ENCODE assay signal across 8 cellular contexts in the genomic region with DNA sequence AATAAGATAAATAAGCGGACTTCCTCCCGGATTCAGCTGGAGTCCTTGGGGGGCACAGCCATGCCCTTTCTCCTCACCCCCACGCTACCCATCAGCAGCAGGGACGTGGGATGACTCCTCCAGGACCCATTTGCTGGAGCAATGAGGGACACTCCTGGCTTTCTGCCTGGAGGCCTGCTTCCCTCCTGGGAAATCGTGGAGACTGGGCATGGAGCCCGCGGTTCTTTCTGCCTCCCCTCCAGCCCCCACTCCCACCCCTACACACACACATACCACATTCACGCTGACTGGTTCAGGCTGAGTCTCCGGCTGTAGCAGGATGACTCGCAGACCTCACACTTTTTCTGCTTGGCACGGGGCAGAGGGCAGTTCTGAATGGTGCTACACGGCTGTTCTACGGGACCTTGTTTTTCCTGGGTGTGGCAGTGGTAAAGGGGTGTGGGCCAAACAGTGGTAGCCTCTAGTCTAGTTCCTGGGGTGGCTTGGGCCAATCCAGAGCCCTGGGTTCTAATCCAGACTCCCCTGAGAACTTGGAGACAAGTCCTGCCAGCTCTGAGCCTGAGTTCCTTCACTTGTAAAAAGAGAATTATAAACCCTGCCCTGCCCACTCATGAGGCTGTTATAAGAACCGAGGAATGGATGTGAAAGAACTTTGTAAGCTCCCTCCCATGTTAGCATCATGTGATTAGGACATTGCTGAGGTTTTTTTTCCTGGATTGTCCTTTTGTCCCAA.
DNase-seq lines count a peak whose midpoint lies in the region; ATAC-seq and TF ChIP-seq lines count a peak whose summit lies in the region.

No MANE protein-coding gene starts in this region.

- H3K4me2 ChIP-seq in osteoblast (ENCODE audit: insufficient read depth, low read length) = peak overlapping the region; percentile 72
- no peak overlapping the region for H3K4me2 ChIP-seq in PC-9

- POLR2A ChIA-PET in PC-9 (lab: Charles Lee; ENCODE audit: unreplicated experiment) = no interaction called here

- no TSS peak for BruUV-seq in PC-9 (replicated peaks; lab: Mats Ljungman, UMichigan)

- TF ChIP-seq CTCF in gastroesophageal sphincter (IDR thresholded peaks at IDR 0.05) (no peak), osteoblast (IDR thresholded peaks at IDR 0.05; ENCODE audit: extremely low read depth, low read depth, low read length) (no peak), PC-9 (conservative IDR thresholded peaks at IDR 0.05) (no peak)

- TF ChIP-seq EP300 in gastroesophageal sphincter (IDR thresholded peaks at IDR 0.05) = no peak

- TF ChIP-seq POLR2A in gastroesophageal sphincter (IDR thresholded peaks at IDR 0.05) = no peak

- H3K27ac ChIP-seq in SJCRH30 = peak overlapping the region; percentile 85
- no peak overlapping the region for H3K27ac ChIP-seq in gastroesophageal sphincter
- peak overlapping the region; percentile 51 for H3K27ac ChIP-seq in osteoblast (ENCODE audit: low read depth, low read length)
- no peak overlapping the region for H3K27ac ChIP-seq in PC-9

- CTCF ChIA-PET in PC-9 (lab: Charles Lee) = no interaction called here

- H3K79me2 ChIP-seq in osteoblast (ENCODE audit: insufficient read depth, low read length) = no peaks in the 10 kb centered on the region
- no peaks in the 10 kb centered on the region for H3K79me2 ChIP-seq in PC-9 (ENCODE audit: low read depth)

- H3K4me1 ChIP-seq in SJCRH30 (peaks cover 31% of the 10 kb centered on the region), gastroesophageal sphincter (peaks cover 0 to 14% (median 7%) of the 10 kb centered on the region in 3 donors), osteoblast (ENCODE audit: insufficient read depth, low read length) (peaks cover 15% of the 10 kb centered on the region), PC-9 (replicated peaks; ENCODE audit: insufficient read depth) (no peaks in the 10 kb centered on the region)

- no peaks in the 10 kb centered on the region for H3K9me2 ChIP-seq in PC-9 (ENCODE audit: insufficient read depth)

- no peaks in the 10 kb centered on the region for H3F3A ChIP-seq in PC-9 (ENCODE audit: insufficient read depth, low read depth)

- 0 to 7% methylated on average over 4 to 6 of the region's 14 CpGs for WGBS in gastroesophageal sphincter (ENCODE audit: low coverage in 1 of 2), 2 donors

- peak overlapping the region; percentile 69 for H2AFZ ChIP-seq in osteoblast (ENCODE audit: low read length)
- H2AFZ ChIP-seq in PC-9 = no peak overlapping the region

- H3K9me3 ChIP-seq in SJCRH30 (replicated peaks) (no peaks in the 10 kb centered on the region; the same call in 1 of the 2 replicates), gastroesophageal sphincter (no peaks in the 10 kb centered on the region), osteoblast (ENCODE audit: low read depth, low read length) (no peaks in the 10 kb centered on the region), PC-9 (ENCODE audit: insufficient read depth, low read depth) (no peaks in the 10 kb centered on the region)

- H3K4me3 ChIP-seq in SJCRH30 (peak overlapping the region; percentile 50), gastroesophageal sphincter (no peak overlapping the region), osteoblast (ENCODE audit: insufficient read depth, low read length) (no peak overlapping the region), PC-9 (no peak overlapping the region)

- no peaks in the 10 kb centered on the region for H4K20me1 ChIP-seq in osteoblast (ENCODE audit: insufficient read depth, low read length)
- H4K20me1 ChIP-seq in PC-9 (ENCODE audit: insufficient read depth) = no peaks in the 10 kb centered on the region

- DNase-seq in GM03348 (ENCODE audit: low spot score) (peak; percentile 53), SJCRH30 (peak; percentile 93 to 95), osteoblast (ENCODE audit: insufficient read length, low spot score, missing footprints) (peak; percentile 71), SW 1271 (lab: John Stamatoyannopoulos, UW) (no peak), PC-9 (no peak)

- intact Hi-C loops in PC-9 (cut with micrococcal nuclease; ENCODE audit: unreplicated experiment) = no loop called here

- ATAC-seq in gastroesophageal sphincter (peak; percentile 25), HG02623 (IDR thresholded peaks at IDR 0.05; ENCODE audit: unreplicated experiment) (no peak)
- ATAC-seq in activated CD4-positive, CD25-positive, alpha-beta regulatory T cell treated with anti-CD3 and anti-CD28 coated beads, Interleukin-2, amount 50 U/mL, for 24 hours = no peak

- H3K27me3 ChIP-seq in SJCRH30 (no peaks in the 10 kb centered on the region), gastroesophageal sphincter (peaks cover 68% of the 10 kb centered on the region), osteoblast (ENCODE audit: insufficient read depth, low read length) (peaks cover 3% of the 10 kb centered on the region), PC-9 (ENCODE audit: insufficient read depth, low read depth) (peaks cover 87% of the 10 kb centered on the region)

- H3K36me3 ChIP-seq in SJCRH30 (no peaks in the 10 kb centered on the region; the same call in 1 of the 2 replicates), gastroesophageal sphincter (no peaks in the 10 kb centered on the region), osteoblast (ENCODE audit: insufficient read depth, low read length) (no peaks in the 10 kb centered on the region), PC-9 (ENCODE audit: low read depth) (no peaks in the 10 kb centered on the region)

Comparison
In these comparisons a context has a peak if more than half of its experiments do, and no peak if none do; other contexts are left out.
1. DNase-seq: peak in GM03348 (single experiment), SJCRH30 (2 of 2) and osteoblast (single experiment); none in SW 1271 (0 of 2) and PC-9 (0 of 2).
2. H3K27ac ChIP-seq: peak in SJCRH30 (single experiment) and osteoblast (single experiment); none in gastroesophageal sphincter (0 of 4) and PC-9 (single experiment).